ENCODE assay signal across 16 cellular contexts in the genomic region with DNA sequence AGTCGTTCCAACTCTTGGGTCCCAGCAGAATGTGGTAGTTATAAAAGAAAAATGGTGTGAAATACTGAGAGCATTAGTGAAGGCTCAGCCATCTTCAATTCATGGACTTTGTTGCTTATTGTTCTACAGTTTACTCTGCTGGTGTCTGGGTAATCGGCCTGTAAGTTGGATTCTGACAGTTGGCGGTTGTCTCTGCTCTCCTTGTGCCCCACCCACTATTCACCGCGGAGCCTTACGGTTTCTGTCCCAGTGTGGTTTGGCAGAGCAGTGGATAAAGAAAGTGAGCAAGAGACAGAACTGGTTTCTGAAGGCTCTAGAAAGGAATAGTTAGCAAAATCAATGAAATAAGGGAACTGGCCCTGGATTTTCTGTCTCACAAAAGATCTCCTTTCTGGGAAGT. TPM values are rescaled to one million over a fixed set of nuclear protein-coding genes. Genes with fewer than 3 reads are reported as not detected.
DNase-seq lines count a peak whose midpoint lies in the region; ATAC-seq and TF ChIP-seq lines count a peak whose summit lies in the region.
"Had no signal": no experiment of that assay in that cellular context is flagged by ENCODE, and none has a peak within 500 bp of the region (broad histone marks: within the 10 kb centered on the region; RNA-seq: fewer than 3 reads in every experiment).

No MANE protein-coding gene starts in this region.

- in situ Hi-C loops in transverse colon (cut with MboI; ENCODE audit: low pct_ligation_motif_present in 1 of 4, low pct_unique_long_range_greater_than_20kb in 1 of 4, low sequenced_read_pairs in 3 of 4), result no loop called here

- 67% methylated on average over 6 of the region's 6 CpGs; no CpG with 5 or more reads in 1 of the 2 donors for WGBS in transverse colon (ENCODE audit: low coverage in 1 of 2), 2 donors

- no peaks in the 10 kb centered on the region for H3K27me3 ChIP-seq in transverse colon

- no peaks in the 10 kb centered on the region for H3K36me3 ChIP-seq in transverse colon
- H3K36me3 ChIP-seq: HAP-1 had no signal

- no peak overlapping the region for H3K4me3 ChIP-seq in transverse colon
- H3K4me3 ChIP-seq: A549, GM23248, HAP-1 had no signal

- H3K9me3 ChIP-seq in transverse colon, result no peaks in the 10 kb centered on the region
- H3K9me3 ChIP-seq: A549, Caco-2, HAP-1 had no signal

- ATAC-seq in left lobe of liver (peak; percentile 28), Right ventricle myocardium inferior (no peak)
- ATAC-seq: A549 had no signal

- no peaks in the 10 kb centered on the region for H3K4me1 ChIP-seq in transverse colon
- H3K4me1 ChIP-seq: Caco-2, HAP-1 had no signal

- peak overlapping the region in 1 of 4 donors; percentile 6 for H3K27ac ChIP-seq in transverse colon
- H3K27ac ChIP-seq: 22Rv1, A549, C4-2B, GM23248 had no signal

- no peak for TF ChIP-seq POLR2A in transverse colon (IDR thresholded peaks at IDR 0.05)

- intact Hi-C loops in transverse colon (cut with DNase I; ENCODE audit: low total_unique reads) (no loop called here), Right ventricle myocardium inferior (cut with DNase I) (no loop called here)

- TF ChIP-seq EP300 in transverse colon (IDR thresholded peaks at IDR 0.05; ENCODE audit: low read depth), result no peak

- peak; percentile 15 for DNase-seq in NCI-H748 (lab: John Stamatoyannopoulos, UW; ENCODE audit: unreplicated experiment)
- no peak for DNase-seq in NCI-H748 treated with DMSO at 0.1 percent for 48 hours (lab: John Stamatoyannopoulos, UW)
- DNase-seq in OCI-M1 (lab: John Stamatoyannopoulos, UW), result peak; percentile 48
- no peak for DNase-seq in left lobe of liver (ENCODE audit: low spot score)
- peak; percentile 39 for DNase-seq in transverse colon
- DNase-seq in LoVo (ENCODE audit: low spot score), result no peak
- no peak for DNase-seq in Right ventricle myocardium inferior (ENCODE audit: missing footprints)
- DNase-seq: AML-193; Caco-2; CD4-positive, alpha-beta T cell; GDM1; GM23248 had no signal

- TF ChIP-seq CTCF in transverse colon (IDR thresholded peaks at IDR 0.05), result no peak

RNA-seq across cellular contexts. Expression of gene LONRF3, which starts 9.1 kb away (rescaled TPM):
- total RNA-seq in left lobe of liver, result 9.5 TPM
- 10 to 100 TPM in 3 of 4 donors, 1 to 10 TPM in 1; 2.8 to 27.3 (median 17.3) TPM for total RNA-seq in transverse colon
- 3.0 TPM for total RNA-seq in Right ventricle myocardium inferior

Comparison
In these comparisons a context has a peak if more than half of its experiments do, and no peak if none do; other contexts are left out.
1. DNase-seq: peak in NCI-H748 (single experiment), OCI-M1 (single experiment) and transverse colon (single experiment); none in NCI-H748 treated with DMSO at 0.1 percent for 48 hours (single experiment), left lobe of liver (single experiment), LoVo (single experiment) and Right ventricle myocardium inferior (single experiment).